In the genomic region with DNA sequence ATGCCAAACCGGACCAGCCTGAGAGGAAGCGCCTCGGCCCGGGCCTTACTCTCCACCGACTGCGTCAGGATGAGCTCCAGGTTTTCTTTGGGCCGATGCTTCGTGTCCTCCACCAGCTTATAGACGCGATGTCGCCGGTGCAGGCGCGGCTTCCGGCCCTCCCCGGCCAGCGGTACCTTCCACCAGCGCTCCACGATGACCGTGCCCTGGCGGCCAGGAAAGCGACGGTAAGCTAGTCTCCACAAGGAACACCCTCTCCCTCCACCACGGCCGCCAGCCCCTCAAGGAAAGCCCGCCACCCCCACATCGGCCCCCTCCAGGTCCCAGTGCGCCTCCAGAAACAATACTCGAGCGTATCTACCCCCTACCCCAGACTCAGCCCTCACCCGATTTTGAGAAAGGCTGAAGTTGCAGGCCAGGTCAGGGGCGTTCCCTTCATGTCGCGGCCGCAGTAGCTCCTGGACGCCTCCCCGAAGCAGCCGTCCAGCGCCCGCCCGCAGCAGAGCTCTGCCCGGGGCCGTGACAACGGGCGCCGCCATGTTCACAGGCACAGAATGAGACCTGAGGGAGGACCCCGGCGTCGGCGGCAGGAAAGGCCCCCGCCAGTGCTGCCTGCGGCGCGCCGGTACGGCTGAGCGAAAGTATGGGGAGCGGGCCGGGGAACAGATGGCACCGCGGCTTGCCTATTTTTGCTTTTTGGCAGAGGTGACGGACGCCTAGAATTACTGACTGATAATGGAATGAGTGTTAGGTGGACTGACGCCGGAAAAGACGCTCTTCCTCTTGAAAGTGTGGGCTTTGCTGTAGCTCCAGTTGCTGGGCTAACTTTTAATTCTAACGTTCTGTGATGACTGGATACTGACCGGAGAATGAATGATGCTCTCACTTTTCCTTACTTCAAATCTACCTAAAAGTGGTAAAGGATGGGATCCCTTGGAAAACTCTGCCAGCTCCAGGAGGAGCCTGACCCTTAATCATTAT, we compare ENCODE assay signal across 8 cellular contexts. TPM values are rescaled to one million over a fixed set of nuclear protein-coding genes. Genes with fewer than 3 reads are reported as not detected.
DNase-seq lines count a peak whose midpoint lies in the region; ATAC-seq, FAIRE-seq and TF ChIP-seq lines count a peak whose summit lies in the region.

A gene (minus strand): TSS at position 556 of the 981 bp plus-strand sequence. CDS start 17 bp downstream, at position 539.

- H3K4me3 ChIP-seq in kidney (ENCODE audit: low read length in 2 of 2), result peak within 1 kb of the TSS; percentile 94

- peak within 1 kb of the TSS; percentile 82 to 93 for H3K27ac ChIP-seq in kidney (ENCODE audit: low read depth in 2 of 2, low read length in 2 of 2)

- DNase-seq in AG08395 (ENCODE audit: low spot score), result peak; percentile 96
- peak; percentile 79 for DNase-seq in NCI-H510A (lab: John Stamatoyannopoulos, UW)
- peak; percentile 76 to 79 for DNase-seq in activated CD4-positive, alpha-beta T cell treated with anti-CD3 and anti-CD28 coated beads for 24 hours (ENCODE audit: low read depth in 2 of 2)
- DNase-seq in chondrocyte (ENCODE audit: low spot score), result peak; percentile 93
- peak; percentile 94 for DNase-seq in kidney
- peak; percentile 63 to 80 for DNase-seq in stimulated activated CD4-positive, alpha-beta T cell treated with anti-CD3 and anti-CD28 coated beads, Interleukin-15, amount 100 ng/mL, for 1 hour (ENCODE audit: low read depth in 1 of 2, low spot score in 1 of 2)

- H3K27ac Mint-ChIP-seq in chondrocyte (ENCODE audit: unreplicated experiment), result peak within 1 kb of the TSS; percentile 85

- peaks cover 18% of the 10 kb centered on the region for H3K36me3 Mint-ChIP-seq in chondrocyte (ENCODE audit: low read depth)

- no peak for FAIRE-seq in kidney (lab: Jason Lieb, UNC)

- ATAC-seq in GM19023 (IDR thresholded peaks at IDR 0.05; ENCODE audit: unreplicated experiment) (peak; percentile 98), HG03354 (IDR thresholded peaks at IDR 0.05; ENCODE audit: poor library complexity, severe bottlenecking, unreplicated experiment) (peak; percentile 95)

- H3K36me3 ChIP-seq in kidney (ENCODE audit: control insufficient read depth in 1 of 2, insufficient read depth in 2 of 2, low read length in 2 of 2), result peaks cover 12% of the 10 kb centered on the region in 2 donors

- peak; percentile 34 for TF ChIP-seq CTCF in chondrocyte (IDR thresholded peaks at IDR 0.05)
- TF ChIP-seq CTCF in kidney (IDR thresholded peaks at IDR 0.05; ENCODE audit: borderline replicate concordance, extremely low read depth, insufficient read depth), result no peak

- peak within 1 kb of the TSS; percentile 91 for H3K4me3 Mint-ChIP-seq in chondrocyte (ENCODE audit: unreplicated experiment)

- peak within 1 kb of the TSS; percentile 68 to 92 for H3K9ac ChIP-seq in kidney (ENCODE audit: low read length in 2 of 2)

- no peaks in the 10 kb centered on the region for H3K9me3 Mint-ChIP-seq in chondrocyte (ENCODE audit: low read depth)

- H3K27me3 Mint-ChIP-seq in chondrocyte (ENCODE audit: low read depth), result no peaks in the 10 kb centered on the region

- H3K4me1 ChIP-seq in kidney (ENCODE audit: control insufficient read depth in 1 of 2, insufficient read depth in 1 of 2, low read depth in 1 of 2, low read length in 2 of 2), result peaks cover 6 to 9% of the 10 kb centered on the region in 2 donors

- intact Hi-C loops in kidney (cut with DNase I), result no loop called here

- H3K9me3 ChIP-seq in kidney (ENCODE audit: control insufficient read depth in 1 of 2, low read length in 2 of 2), result no peaks in the 10 kb centered on the region

- H3K4me1 Mint-ChIP-seq in chondrocyte (ENCODE audit: low read depth), result peaks cover 19% of the 10 kb centered on the region

RNA-seq across cellular contexts. Expression of the gene that starts here (rescaled TPM):
- total RNA-seq in chondrocyte (48.3 to 58.2 TPM (median 55.5 TPM) in 3 replicates), kidney (65.3 TPM)
- 87.1 TPM for polyA plus RNA-seq in kidney (ENCODE audit: insufficient read depth, low read depth, low replicate concordance)

Comparison
In these comparisons a context has a peak if more than half of its experiments do, and no peak if none do; other contexts are left out.
1. Peak in every context shown above with its lines: DNase-seq, ATAC-seq, H3K4me3 ChIP-seq and H3K27ac ChIP-seq.